8 cellular contexts compared by ENCODE assay signal in genomic region chr20:3786665-3787639, GRCh38. TPM values are rescaled to one million over a fixed set of nuclear protein-coding genes. Genes with fewer than 3 reads are reported as not detected.
DNase-seq lines count a peak whose midpoint lies in the region; ATAC-seq and TF ChIP-seq lines count a peak whose summit lies in the region.

CENPB (minus strand) TSS chr20:3786740; CDS start chr20:3786483, 257 bp downstream.

- peak; percentile 90 for TF ChIP-seq CTCF in CD14-positive monocyte (IDR thresholded peaks at IDR 0.05)

- peak within 1 kb of the TSS; percentile 68 to 91 (median 86) for H3K27ac Mint-ChIP-seq in CD14-positive monocyte
- H3K27ac Mint-ChIP-seq in activated CD8-positive, alpha-beta T cell treated with anti-CD3 and anti-CD28 coated beads, Interleukin-2, amount 10 ng/mL, durations not matched to agents 7 days and 5 days: peak within 1 kb of the TSS; percentile 85

- peaks cover 8% of the 10 kb centered on the region for H3K4me1 ChIP-seq in effector memory CD4-positive, alpha-beta T cell (ENCODE audit: control insufficient read depth, insufficient read depth, low read length, poor library complexity, severe bottlenecking)

- ATAC-seq in GM19328 (IDR thresholded peaks at IDR 0.05; ENCODE audit: unreplicated experiment): peak; percentile 88
- ATAC-seq in HG03520 (IDR thresholded peaks at IDR 0.05; ENCODE audit: unreplicated experiment): peak; percentile 63
- ATAC-seq in activated CD8-positive, alpha-beta T cell treated with anti-CD3 and anti-CD28 coated beads, Interleukin-2, amount 10 ng/mL, durations not matched to agents 7 days and 5 days: peak; percentile 94

- H3K27ac ChIP-seq in effector memory CD4-positive, alpha-beta T cell (ENCODE audit: insufficient read depth, low read length, poor library complexity, severe bottlenecking): peak within 1 kb of the TSS; percentile 58

- H3K4me3 Mint-ChIP-seq in CD14-positive monocyte: peak within 1 kb of the TSS; percentile 87 to 94
- H3K4me3 Mint-ChIP-seq in activated CD8-positive, alpha-beta T cell treated with anti-CD3 and anti-CD28 coated beads, Interleukin-2, amount 10 ng/mL, durations not matched to agents 7 days and 5 days: peak within 1 kb of the TSS; percentile 81

- no peaks in the 10 kb centered on the region for H3K36me3 ChIP-seq in effector memory CD4-positive, alpha-beta T cell (ENCODE audit: control insufficient read depth, insufficient read depth, low read length)

- peak within 1 kb of the TSS; percentile 45 for H3K4me3 ChIP-seq in effector memory CD4-positive, alpha-beta T cell (ENCODE audit: insufficient read depth, low read depth, low read length, poor library complexity, severe bottlenecking)

- H3K27me3 ChIP-seq in effector memory CD4-positive, alpha-beta T cell (replicated peaks; ENCODE audit: control insufficient read depth, insufficient read depth, low read length, poor library complexity, severe bottlenecking): no peaks in the 10 kb centered on the region

- no peaks in the 10 kb centered on the region for H3K9me3 Mint-ChIP-seq in CD14-positive monocyte
- no peaks in the 10 kb centered on the region for H3K9me3 Mint-ChIP-seq in activated CD8-positive, alpha-beta T cell treated with anti-CD3 and anti-CD28 coated beads, Interleukin-2, amount 10 ng/mL, durations not matched to agents 7 days and 5 days (ENCODE audit: insufficient read depth)

- intact Hi-C loops in CD14-positive monocyte (cut with micrococcal nuclease): loop anchor here (2.0 to 10.0 kb wide), 2 partner anchors 34 to 58 kb away; partner anchors contain the start of genes AP5S1 (in 2 of the 2) and MAVS (in 1 of the 2)

- H3K4me1 Mint-ChIP-seq in CD14-positive monocyte: peaks cover 31% of the 10 kb centered on the region
- peaks cover 45% of the 10 kb centered on the region for H3K4me1 Mint-ChIP-seq in activated CD8-positive, alpha-beta T cell treated with anti-CD3 and anti-CD28 coated beads, Interleukin-2, amount 10 ng/mL, durations not matched to agents 7 days and 5 days (ENCODE audit: low read depth)

- H3K36me3 Mint-ChIP-seq in CD14-positive monocyte: peaks cover 7 to 14% of the 10 kb centered on the region in 2 donors
- peaks cover 17% of the 10 kb centered on the region for H3K36me3 Mint-ChIP-seq in activated CD8-positive, alpha-beta T cell treated with anti-CD3 and anti-CD28 coated beads, Interleukin-2, amount 10 ng/mL, durations not matched to agents 7 days and 5 days (ENCODE audit: low read depth)

- POLR2A ChIA-PET in activated CD8-positive, alpha-beta T cell treated with anti-CD3 and anti-CD28 coated beads, Interleukin-2, amount 10 ng/mL, durations not matched to agents 7 days and 5 days (lab: Charles Lee): interaction anchor here (0.6 to 4.5 kb wide), 12 partner anchors 8 to 94 kb away, joined by 3 to 44 read pairs (median 4); partner anchors contain the start of genes ADISSP, AP5S1 and CDC25B

- H3K27me3 Mint-ChIP-seq in CD14-positive monocyte (ENCODE audit: low read depth in 3 of 3): peaks cover 0 to 2% (median 1%) of the 10 kb centered on the region in 3 donors
- no peaks in the 10 kb centered on the region for H3K27me3 Mint-ChIP-seq in activated CD8-positive, alpha-beta T cell treated with anti-CD3 and anti-CD28 coated beads, Interleukin-2, amount 10 ng/mL, durations not matched to agents 7 days and 5 days (ENCODE audit: low read depth)

- no peaks in the 10 kb centered on the region for H3K9me3 ChIP-seq in effector memory CD4-positive, alpha-beta T cell (ENCODE audit: control insufficient read depth, low read length)

- CTCF ChIA-PET in activated CD8-positive, alpha-beta T cell treated with anti-CD3 and anti-CD28 coated beads, Interleukin-2, amount 10 ng/mL, durations not matched to agents 7 days and 5 days (lab: Charles Lee): interaction anchor here (0.5 to 9.6 kb wide), 27 partner anchors 8 to 298 kb away, joined by 3 to 126 read pairs (median 3); partner anchors contain the start of genes ADISSP, AP5S1 and CDC25B

- DNase-seq in CD14-positive monocyte (ENCODE audit: low spot score) (peak; percentile 83), NCI-H82 (lab: John Stamatoyannopoulos, UW) (peak; percentile 92), medulla oblongata (ENCODE audit: extremely low spot score) (peak; percentile 89)
- peak; percentile 91 for DNase-seq in activated CD8-positive, alpha-beta T cell treated with anti-CD3 and anti-CD28 coated beads, Interleukin-2, amount 10 ng/mL, durations not matched to agents 7 days and 5 days
- DNase-seq in effector memory CD4-positive, alpha-beta T cell: peak; percentile 83 to 85 (median 84)
- DNase-seq in stimulated activated CD8-positive, alpha-beta memory T cell treated with anti-CD3 and anti-CD28 coated beads, Interleukin-12 subunit alpha, Interleukin-12 subunit beta, amount 100 ng/mL, for 1 hour (ENCODE audit: low read depth): peak; percentile 75

RNA-seq across cellular contexts. Expression of gene CENPB, which starts in this region (rescaled TPM):
- polyA plus RNA-seq in CD14-positive monocyte: 1 to 10 TPM; 1.1 to 1.4 TPM
- 10 to 100 TPM; 87.1 to 92.0 TPM for total RNA-seq in activated CD8-positive, alpha-beta T cell treated with anti-CD3 and anti-CD28 coated beads, Interleukin-2, amount 10 ng/mL, durations not matched to agents 7 days and 5 days

Comparison
In these comparisons a context has a peak if more than half of its experiments do, and no peak if none do; other contexts are left out.
1. Peak in every context shown above with its lines: DNase-seq, ATAC-seq, H3K4me3 ChIP-seq and H3K27ac ChIP-seq.